11 cellular contexts compared by ENCODE assay signal in genomic region chr2:189204322-189204941, GRCh38. TPM values are rescaled to one million over a fixed set of nuclear protein-coding genes. Genes with fewer than 3 reads are reported as not detected.
DNase-seq lines count a peak whose midpoint lies in the region; ATAC-seq and TF ChIP-seq lines count a peak whose summit lies in the region.
"Had no signal": no experiment of that assay in that cellular context is flagged by ENCODE, and none has a peak within 500 bp of the region (broad histone marks: within the 10 kb centered on the region; RNA-seq: fewer than 3 reads in every experiment).

No MANE protein-coding gene starts in this region.

- intact Hi-C loops in PC-3 (cut with micrococcal nuclease): no loop called here
- intact Hi-C loops in transverse colon (cut with DNase I; ENCODE audit: low total_unique reads): no loop called here

- TF ChIP-seq EP300 in transverse colon (IDR thresholded peaks at IDR 0.05; ENCODE audit: low read depth): no peak

- BruUV-seq in PC-3 (replicated peaks; lab: Mats Ljungman, UMichigan): no TSS peak

- H3K27me3 ChIP-seq in PC-3 (ENCODE audit: low read length) (no peaks in the 10 kb centered on the region), transverse colon (no peaks in the 10 kb centered on the region)

- in situ Hi-C loops in transverse colon (cut with MboI; ENCODE audit: low pct_ligation_motif_present in 1 of 4, low pct_unique_long_range_greater_than_20kb in 1 of 4, low sequenced_read_pairs in 3 of 4): no loop called here

- WGBS in transverse colon (ENCODE audit: low coverage in 1 of 2), 2 donors: 53 to 64% methylated on average over 3 of the region's 3 CpGs

- H3K27ac ChIP-seq in PC-3 (ENCODE audit: low read length) (peak overlapping the region; percentile 35), transverse colon (no peak overlapping the region)

- TF ChIP-seq CTCF in PC-3 (conservative IDR thresholded peaks at IDR 0.05; ENCODE audit: low read depth, low read length): no peak
- no peak for TF ChIP-seq CTCF in cardiac fibroblast (IDR thresholded peaks at IDR 0.05; ENCODE audit: low read depth, low read length)
- TF ChIP-seq CTCF in retinal pigment epithelial cell (conservative IDR thresholded peaks at IDR 0.05; ENCODE audit: low read depth, low read length): no peak
- no peak for TF ChIP-seq CTCF in transverse colon (IDR thresholded peaks at IDR 0.05)

- TF ChIP-seq POLR2A in transverse colon (IDR thresholded peaks at IDR 0.05): no peak

- H3K4me2 ChIP-seq in PC-3 (ENCODE audit: low read length): peak overlapping the region; percentile 65

- CTCF ChIA-PET in PC-3 (lab: Charles Lee): no interaction called here

- peaks cover 9% of the 10 kb centered on the region; the same call in 1 of the 2 replicates for H3K36me3 ChIP-seq in PC-3 (ENCODE audit: low read depth, low read length)
- no peaks in the 10 kb centered on the region for H3K36me3 ChIP-seq in transverse colon

- peaks cover 22% of the 10 kb centered on the region for H3K79me2 ChIP-seq in PC-3 (ENCODE audit: low read length)

- no peaks in the 10 kb centered on the region for H3K9me2 ChIP-seq in PC-3 (replicated peaks; ENCODE audit: low read length)

- H3K4me3 ChIP-seq in PC-3 (ENCODE audit: low read length): 0 out of 2 replicates have a peak overlapping the region, but pooled peaks have one; percentile 18
- no peak overlapping the region for H3K4me3 ChIP-seq in cardiac fibroblast (replicated peaks in 1 of 2; ENCODE audit: low read depth in 2 of 2, low read length in 2 of 2)
- no peak overlapping the region for H3K4me3 ChIP-seq in retinal pigment epithelial cell (ENCODE audit: low read length)
- no peak overlapping the region for H3K4me3 ChIP-seq in transverse colon

- H4K20me1 ChIP-seq in PC-3 (ENCODE audit: low read length): no peaks in the 10 kb centered on the region

- peak; percentile 62 for ATAC-seq in PC-3

- H3K9ac ChIP-seq in PC-3 (ENCODE audit: low read length): no peak overlapping the region

- peaks cover 42% of the 10 kb centered on the region for H3K4me1 ChIP-seq in PC-3 (ENCODE audit: insufficient read depth, low read length)
- H3K4me1 ChIP-seq in transverse colon: peaks cover 0 to 10% (median under 1%) of the 10 kb centered on the region in 4 donors

- no peaks in the 10 kb centered on the region for H3F3A ChIP-seq in PC-3 (ENCODE audit: low read length, unreplicated experiment)

- H3K9me3 ChIP-seq in PC-3 (ENCODE audit: low read length): no peaks in the 10 kb centered on the region
- no peaks in the 10 kb centered on the region for H3K9me3 ChIP-seq in transverse colon

- H2AFZ ChIP-seq in PC-3 (ENCODE audit: low read length): peak overlapping the region; percentile 19; the same call in 1 of the 2 replicates

- POLR2A ChIA-PET in PC-3 (lab: Charles Lee; ENCODE audit: unreplicated experiment): interaction anchor here (0.6 kb wide), 2 partner anchors 14 to 16 kb away, joined by 4 read pairs; no protein-coding TSS in a partner anchor

- DNase-seq in GM03348 (ENCODE audit: low spot score) (peak; percentile 48), PC-3 (peak; percentile 49), cardiac fibroblast (ENCODE audit: low read depth in 2 of 2) (peak; percentile 43 to 69), retinal pigment epithelial cell (ENCODE audit: low read depth) (peak; percentile 33), transverse colon (no peak), HK-2 (ENCODE audit: unreplicated experiment) (no peak)
- no peak for DNase-seq in activated CD4-positive, alpha-beta T cell treated with anti-CD3 and anti-CD28 coated beads for 4 hours
- DNase-seq: DND-41, GOT3, NCI-H2029, SHP77 had no signal

RNA-seq across cellular contexts. Expression of gene COL5A2, which starts 24.9 kb away (rescaled TPM):
- 56.2 and 60.1 TPM in 2 replicates for total RNA-seq in PC-3 (2014; rRNA removed)
- total RNA-seq in transverse colon: 10 to 100 TPM; 16.1 to 62.8 (median 33.1) TPM

Comparison
In these comparisons a context has a peak if more than half of its experiments do, and no peak if none do; other contexts are left out.
1. DNase-seq: peak in GM03348 (single experiment), PC-3 (single experiment), cardiac fibroblast (2 of 2) and retinal pigment epithelial cell (single experiment); none in transverse colon (single experiment), HK-2 (single experiment) and activated CD4-positive, alpha-beta T cell treated with anti-CD3 and anti-CD28 coated beads for 4 hours (0 of 2).